In genomic region chr20:21235713-21236445, GRCh38 we compare ENCODE assay signal across 8 cellular contexts.
DNase-seq lines count a peak whose midpoint lies in the region; ATAC-seq and TF ChIP-seq lines count a peak whose summit lies in the region.

No MANE protein-coding gene starts in this region.

- DNase-seq in DND-41, result peak; percentile 71
- DNase-seq in NCI-H526 (lab: John Stamatoyannopoulos, UW), result peak; percentile 57 to 72
- peak; percentile 77 for DNase-seq in activated CD4-positive, alpha-beta T cell treated with anti-CD3 and anti-CD28 coated beads, Interleukin-2, amount 10 ng/mL, durations not matched to agents 7 days and 5 days
- no peak for DNase-seq in coronary artery (ENCODE audit: low spot score)
- DNase-seq in stimulated activated CD4-positive, alpha-beta T cell treated with anti-CD3 and anti-CD28 coated beads, TNF-alpha, amount 100 ng/mL, for 4 hours (ENCODE audit: low read depth in 3 of 3), result peak; percentile 27 to 46 (median 29)

- no peaks in the 10 kb centered on the region for H3K27me3 Mint-ChIP-seq in activated CD4-positive, alpha-beta T cell treated with anti-CD3 and anti-CD28 coated beads, Interleukin-2, amount 10 ng/mL, durations not matched to agents 7 days and 5 days

- POLR2A ChIA-PET in activated CD4-positive, alpha-beta T cell treated with anti-CD3 and anti-CD28 coated beads, Interleukin-2, amount 10 ng/mL, durations not matched to agents 7 days and 5 days (lab: Charles Lee), result no interaction called here

- ATAC-seq in DND-41 (ENCODE audit: insufficient read depth, low read depth) (peak; percentile 91), HG03103 (IDR thresholded peaks at IDR 0.05; ENCODE audit: low read depth, unreplicated experiment) (peak; percentile 55), HG03139 (IDR thresholded peaks at IDR 0.05; ENCODE audit: unreplicated experiment) (no peak)

- H3K79me2 ChIP-seq in DND-41 (ENCODE audit: insufficient read depth, low read length), result no peaks in the 10 kb centered on the region

- 6% methylated on average over 11 of the region's 11 CpGs for WGBS in liver

- no peak overlapping the region for H2AFZ ChIP-seq in DND-41 (ENCODE audit: low read depth, low read length)

- H3K9ac ChIP-seq in DND-41 (ENCODE audit: low read depth, low read length), result no peak overlapping the region
- no peak overlapping the region for H3K9ac ChIP-seq in liver (ENCODE audit: low read depth in 1 of 2, low read length in 2 of 2)

- TF ChIP-seq RAD21 in liver (IDR thresholded peaks at IDR 0.05), result peak; percentile 77 to 79

- H3K9me3 ChIP-seq in DND-41 (ENCODE audit: insufficient read depth, low read length, severe bottlenecking) (no peaks in the 10 kb centered on the region), liver (ENCODE audit: control insufficient read depth in 4 of 4, low read length in 3 of 4) (no peaks in the 10 kb centered on the region)

- no peak overlapping the region for H3K27ac Mint-ChIP-seq in activated CD4-positive, alpha-beta T cell treated with anti-CD3 and anti-CD28 coated beads, Interleukin-2, amount 10 ng/mL, durations not matched to agents 7 days and 5 days

- peaks cover 2% of the 10 kb centered on the region for H3K4me1 Mint-ChIP-seq in activated CD4-positive, alpha-beta T cell treated with anti-CD3 and anti-CD28 coated beads, Interleukin-2, amount 10 ng/mL, durations not matched to agents 7 days and 5 days

- H3K4me1 ChIP-seq in DND-41 (ENCODE audit: insufficient read depth, low read length) (no peaks in the 10 kb centered on the region), liver (ENCODE audit: control insufficient read depth in 4 of 4, insufficient read depth in 4 of 4, low read length in 3 of 4) (peaks cover 0 to 8% (median 3%) of the 10 kb centered on the region in 4 donors)

- H3K36me3 Mint-ChIP-seq in activated CD4-positive, alpha-beta T cell treated with anti-CD3 and anti-CD28 coated beads, Interleukin-2, amount 10 ng/mL, durations not matched to agents 7 days and 5 days (ENCODE audit: low read depth), result no peaks in the 10 kb centered on the region

- no peaks in the 10 kb centered on the region for H3K27me3 ChIP-seq in DND-41 (ENCODE audit: insufficient read depth, low read length, poor library complexity)
- no peaks in the 10 kb centered on the region for H3K27me3 ChIP-seq in liver (ENCODE audit: control insufficient read depth in 4 of 4, insufficient read depth in 4 of 4, low read length in 3 of 4)

- peak; percentile 83 for TF ChIP-seq CTCF in DND-41 (IDR thresholded peaks at IDR 0.05; ENCODE audit: borderline replicate concordance, extremely low read depth, low read length, poor library complexity, severe bottlenecking)
- peak; percentile 66 for TF ChIP-seq CTCF in coronary artery (IDR thresholded peaks at IDR 0.05)
- TF ChIP-seq CTCF in liver (IDR thresholded peaks at IDR 0.05; ENCODE audit: low read depth, low read length, missing input control), result peak; percentile 88

- H3K27ac ChIP-seq in DND-41 (ENCODE audit: low read length), result no peak overlapping the region
- no peak overlapping the region for H3K27ac ChIP-seq in coronary artery
- H3K27ac ChIP-seq in liver (ENCODE audit: low read depth in 1 of 2, low read length in 2 of 2), result no peak overlapping the region

- H3K36me3 ChIP-seq in DND-41 (ENCODE audit: insufficient read depth, low read length) (0 out of 2 replicates have a peak, but pooled peaks cover under 1% of the 10 kb centered on the region), liver (ENCODE audit: control insufficient read depth in 4 of 4, insufficient read depth in 3 of 4, low read depth in 1 of 4, low read length in 3 of 4) (peaks cover 0 to 9% (median 2%) of the 10 kb centered on the region in 4 donors)

- H3K4me3 ChIP-seq in DND-41 (ENCODE audit: low read depth in 1 of 2, low read length in 2 of 2) (no peak overlapping the region), coronary artery (no peak overlapping the region), liver (ENCODE audit: low read depth in 1 of 3, low read length in 3 of 3) (no peak overlapping the region)

- no peak overlapping the region for H3K4me2 ChIP-seq in DND-41 (ENCODE audit: insufficient read depth, low read length)

- no peaks in the 10 kb centered on the region for H3K9me3 Mint-ChIP-seq in activated CD4-positive, alpha-beta T cell treated with anti-CD3 and anti-CD28 coated beads, Interleukin-2, amount 10 ng/mL, durations not matched to agents 7 days and 5 days

- no peak overlapping the region for H3K4me3 Mint-ChIP-seq in activated CD4-positive, alpha-beta T cell treated with anti-CD3 and anti-CD28 coated beads, Interleukin-2, amount 10 ng/mL, durations not matched to agents 7 days and 5 days

- no peaks in the 10 kb centered on the region for H4K20me1 ChIP-seq in DND-41 (ENCODE audit: insufficient read depth, low read length)

- CTCF ChIA-PET in activated CD4-positive, alpha-beta T cell treated with anti-CD3 and anti-CD28 coated beads, Interleukin-2, amount 10 ng/mL, durations not matched to agents 7 days and 5 days (lab: Charles Lee), result interaction anchor here (0.7 to 6.1 kb wide), 25 partner anchors 11 to 948 kb away, joined by 3 to 65 read pairs (median 4); partner anchors contain the start of gene XRN2

TF ChIP-seq in liver, 16 proteins besides CTCF, POLR2A, EP300 and RAD21:
- peak; percentile 6 to 15 for TF ChIP-seq RXRA (IDR thresholded peaks at IDR 0.05)
- TF ChIP-seq YY1 (IDR thresholded peaks at IDR 0.05), result no peak
- TF ChIP-seq, protein P1, sequence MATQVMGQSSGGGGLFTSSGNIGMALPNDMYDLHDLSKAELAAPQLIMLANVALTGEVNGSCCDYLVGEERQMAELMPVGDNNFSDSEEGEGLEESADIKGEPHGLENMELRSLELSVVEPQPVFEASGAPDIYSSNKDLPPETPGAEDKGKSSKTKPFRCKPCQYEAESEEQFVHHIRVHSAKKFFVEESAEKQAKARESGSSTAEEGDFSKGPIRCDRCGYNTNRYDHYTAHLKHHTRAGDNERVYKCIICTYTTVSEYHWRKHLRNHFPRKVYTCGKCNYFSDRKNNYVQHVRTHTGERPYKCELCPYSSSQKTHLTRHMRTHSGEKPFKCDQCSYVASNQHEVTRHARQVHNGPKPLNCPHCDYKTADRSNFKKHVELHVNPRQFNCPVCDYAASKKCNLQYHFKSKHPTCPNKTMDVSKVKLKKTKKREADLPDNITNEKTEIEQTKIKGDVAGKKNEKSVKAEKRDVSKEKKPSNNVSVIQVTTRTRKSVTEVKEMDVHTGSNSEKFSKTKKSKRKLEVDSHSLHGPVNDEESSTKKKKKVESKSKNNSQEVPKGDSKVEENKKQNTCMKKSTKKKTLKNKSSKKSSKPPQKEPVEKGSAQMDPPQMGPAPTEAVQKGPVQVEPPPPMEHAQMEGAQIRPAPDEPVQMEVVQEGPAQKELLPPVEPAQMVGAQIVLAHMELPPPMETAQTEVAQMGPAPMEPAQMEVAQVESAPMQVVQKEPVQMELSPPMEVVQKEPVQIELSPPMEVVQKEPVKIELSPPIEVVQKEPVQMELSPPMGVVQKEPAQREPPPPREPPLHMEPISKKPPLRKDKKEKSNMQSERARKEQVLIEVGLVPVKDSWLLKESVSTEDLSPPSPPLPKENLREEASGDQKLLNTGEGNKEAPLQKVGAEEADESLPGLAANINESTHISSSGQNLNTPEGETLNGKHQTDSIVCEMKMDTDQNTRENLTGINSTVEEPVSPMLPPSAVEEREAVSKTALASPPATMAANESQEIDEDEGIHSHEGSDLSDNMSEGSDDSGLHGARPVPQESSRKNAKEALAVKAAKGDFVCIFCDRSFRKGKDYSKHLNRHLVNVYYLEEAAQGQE (IDR thresholded peaks at IDR 0.05), result no peak
- TF ChIP-seq SP1 (IDR thresholded peaks at IDR 0.05), result no peak
- TF ChIP-seq, protein P2, sequence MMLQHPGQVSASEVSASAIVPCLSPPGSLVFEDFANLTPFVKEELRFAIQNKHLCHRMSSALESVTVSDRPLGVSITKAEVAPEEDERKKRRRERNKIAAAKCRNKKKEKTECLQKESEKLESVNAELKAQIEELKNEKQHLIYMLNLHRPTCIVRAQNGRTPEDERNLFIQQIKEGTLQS (IDR thresholded peaks at IDR 0.05), result no peak
- TF ChIP-seq TAF1 (conservative IDR thresholded peaks at IDR 0.05), result no peak
- no peak for TF ChIP-seq EGR1 (IDR thresholded peaks at IDR 0.05; ENCODE audit: low read depth in 2 of 2)
- peak in 1 of 2 donors; percentile 6 for TF ChIP-seq HNF4A (conservative IDR thresholded peaks at IDR 0.05)
- TF ChIP-seq ZBTB33 (IDR thresholded peaks at IDR 0.05), result no peak
- TF ChIP-seq NR2F2 (IDR thresholded peaks at IDR 0.05), result no peak
- TF ChIP-seq GABPA (IDR thresholded peaks at IDR 0.05 in 1 of 2, conservative IDR thresholded peaks at IDR 0.05 in 1 of 2), result no peak
- no peak for TF ChIP-seq HNF4G (IDR thresholded peaks at IDR 0.05)
- TF ChIP-seq, protein P3, sequence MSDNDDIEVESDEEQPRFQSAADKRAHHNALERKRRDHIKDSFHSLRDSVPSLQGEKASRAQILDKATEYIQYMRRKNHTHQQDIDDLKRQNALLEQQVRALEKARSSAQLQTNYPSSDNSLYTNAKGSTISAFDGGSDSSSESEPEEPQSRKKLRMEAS (IDR thresholded peaks at IDR 0.05), result no peak
